Comparison of ENCODE assay signal across 19 cellular contexts in genomic region chr1:148308832-148309458, GRCh38.
DNase-seq lines count a peak whose midpoint lies in the region; ATAC-seq and TF ChIP-seq lines count a peak whose summit lies in the region.
"Had no signal": no experiment of that assay in that cellular context is flagged by ENCODE, and none has a peak within 500 bp of the region (broad histone marks: within the 10 kb centered on the region; RNA-seq: fewer than 3 reads in every experiment).

No MANE protein-coding gene starts in this region.

- H3K9me3 ChIP-seq in Panc1 (ENCODE audit: control insufficient read depth, insufficient read depth, low read depth, low read length), result peaks cover 9% of the 10 kb centered on the region; the same call in 1 of the 2 replicates

- no peaks in the 10 kb centered on the region for H3K36me3 ChIP-seq in Panc1 (ENCODE audit: control insufficient read depth, insufficient read depth, low read length)
- H3K36me3 ChIP-seq: SJCRH30 had no signal

- no peak for TF ChIP-seq CTCF in Panc1 (IDR thresholded peaks at IDR 0.05)
- no peak for TF ChIP-seq CTCF in foreskin keratinocyte (conservative IDR thresholded peaks at IDR 0.05)

- H3K27me3 ChIP-seq in Panc1 (ENCODE audit: control insufficient read depth, insufficient read depth, low read length) (no peaks in the 10 kb centered on the region), foreskin keratinocyte (peaks cover 38% of the 10 kb centered on the region)
- H3K27me3 ChIP-seq: SJCRH30 had no signal

- peak; percentile 78 for ATAC-seq in Panc1
- ATAC-seq in foreskin keratinocyte, result peak; percentile 78
- ATAC-seq: left colon had no signal

- POLR2A ChIA-PET in Panc1 (lab: Charles Lee), result interaction anchor here (0.6 to 0.7 kb wide), 2 partner anchors 25 to 66 kb away, joined by 3 read pairs; no protein-coding TSS in a partner anchor

- peak; percentile 21 for DNase-seq in DMS 273 (lab: John Stamatoyannopoulos, UW; ENCODE audit: unreplicated experiment)
- DNase-seq in DMS 273 treated with DMSO at 0.1 percent for 48 hours (lab: John Stamatoyannopoulos, UW), result no peak
- no peak for DNase-seq in Panc1 (ENCODE audit: low read depth, low spot score)
- DNase-seq in foreskin keratinocyte, result peak; percentile 44 to 73
- peak; percentile 41 for DNase-seq in retina
- DNase-seq in midbrain (lab: John Stamatoyannopoulos, UW), result no peak
- DNase-seq in Ammon's horn (ENCODE audit: low spot score), result no peak
- DNase-seq in G401 (ENCODE audit: low spot score), result no peak
- DNase-seq: activated CD4-positive, alpha-beta T cell treated with anti-CD3 and anti-CD28 coated beads, Interleukin-2, amount 50 U/mL, for 1 hour; activated naive CD8-positive, alpha-beta T cell treated with anti-CD3 and anti-CD28 coated beads, Interleukin-2, amount 10 ng/mL, durations not matched to agents 7 days and 5 days; activated T-cell treated with anti-CD3 and anti-CD28 coated beads, Interleukin-2, amount 50 U/mL, for 48 hours; caudate nucleus; CD4-positive, alpha-beta T cell; left colon; NCI-H1092 treated with DMSO at 0.1 percent for 48 hours; posterior cingulate gyrus; SJCRH30; T1000 had no signal

- intact Hi-C loops in Panc1 (cut with micrococcal nuclease; ENCODE audit: unreplicated experiment), result no loop called here

- H3K4me3 ChIP-seq in Panc1 (ENCODE audit: low read depth in 2 of 2, low read length in 2 of 2), result no peak overlapping the region
- H3K4me3 ChIP-seq: SJCRH30 had no signal

- in situ Hi-C loops in Panc1 (cut with HindIII; ENCODE audit: low pct_unique_long_range_greater_than_20kb, low sequenced_read_pairs), result no loop called here
- in situ Hi-C loops in G401 (cut with HindIII; ENCODE audit: low sequenced_read_pairs), result no loop called here

- H3K27ac ChIP-seq in Panc1 (ENCODE audit: low read length), result no peak overlapping the region
- no peak overlapping the region for H3K27ac ChIP-seq in foreskin keratinocyte
- H3K27ac ChIP-seq: 22Rv1, SJCRH30 had no signal

- CTCF ChIA-PET in Panc1 (lab: Charles Lee), result no interaction called here

- peaks cover 8% of the 10 kb centered on the region for H3K4me1 ChIP-seq in Panc1 (ENCODE audit: control insufficient read depth, insufficient read depth, low read length)
- peaks cover 5% of the 10 kb centered on the region for H3K4me1 ChIP-seq in foreskin keratinocyte

- BruUV-seq in Panc1 (replicated peaks; lab: Mats Ljungman, UMichigan), result no TSS peak

Comparison
In these comparisons a context has a peak if more than half of its experiments do, and no peak if none do; other contexts are left out.
1. DNase-seq: peak in DMS 273 (single experiment), foreskin keratinocyte (2 of 2) and retina (single experiment); none in DMS 273 treated with DMSO at 0.1 percent for 48 hours (single experiment), Panc1 (single experiment), midbrain (single experiment), Ammon's horn (single experiment) and G401 (single experiment).